Comparison of ENCODE assay signal across 29 cellular contexts in the genomic region with DNA sequence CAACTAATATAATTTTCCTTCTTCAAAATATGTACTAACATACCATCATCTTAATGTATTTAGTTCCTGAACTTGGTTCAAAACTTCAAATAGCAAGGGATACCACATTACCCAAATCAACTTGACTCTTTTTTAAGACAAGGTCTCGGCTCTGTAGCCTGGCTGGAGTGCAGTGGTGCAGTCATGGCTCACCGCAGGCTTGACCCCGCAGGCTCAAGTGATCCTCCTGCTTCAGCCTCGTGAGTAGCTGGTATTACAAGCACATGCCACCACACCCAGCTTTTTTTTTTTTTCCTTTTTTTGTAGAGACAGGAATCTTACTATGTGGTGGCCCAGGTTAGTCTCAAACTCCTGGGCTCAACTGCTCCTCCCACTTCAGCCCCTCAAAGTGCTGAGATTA.
"Had no signal": no experiment of that assay in that cellular context is flagged by ENCODE, and none has a peak within 500 bp of the region (broad histone marks: within the 10 kb centered on the region; RNA-seq: fewer than 3 reads in every experiment).

No MANE protein-coding gene starts in this region.

- H3K9me3 Mint-ChIP-seq: activated CD8-positive, alpha-beta T cell treated with anti-CD3 and anti-CD28 coated beads for 36 hours; central memory CD8-positive, alpha-beta T cell; dendritic cell treated with granulocyte-macrophage colony-stimulating factor and Interleukin-4, amounts not matched to agents 40 ng/mL and 50 ng/mL, for 4 days; endodermal cell; T-helper 2 cell treated with Interferon-gamma antibody and Interleukin-4, amounts not matched to agents 5 μg/mL and 100 μg/mL, for 36 hours had no signal

- H3K4me3 ChIP-seq: coronary artery, dorsolateral prefrontal cortex, gastrocnemius medialis, heart left ventricle had no signal

- H3K27me3 ChIP-seq: brain microvascular endothelial cell, dorsolateral prefrontal cortex, foreskin keratinocyte, gastrocnemius medialis, heart left ventricle had no signal

- H3K9me3 ChIP-seq: gastrocnemius medialis, heart left ventricle had no signal

- H3K4me3 Mint-ChIP-seq: activated CD8-positive, alpha-beta T cell treated with anti-CD3 and anti-CD28 coated beads for 36 hours; activated naive CD8-positive, alpha-beta T cell; central memory CD8-positive, alpha-beta T cell; dendritic cell treated with granulocyte-macrophage colony-stimulating factor and Interleukin-4, amounts not matched to agents 40 ng/mL and 50 ng/mL, for 4 days; endodermal cell; T-helper 17 cell; T-helper 2 cell treated with Interferon-gamma antibody and Interleukin-4, amounts not matched to agents 5 μg/mL and 100 μg/mL, for 36 hours had no signal

- H3K4me1 Mint-ChIP-seq: central memory CD8-positive, alpha-beta T cell had no signal

- H3K27ac ChIP-seq: brain microvascular endothelial cell, coronary artery, dorsolateral prefrontal cortex, foreskin keratinocyte, gastrocnemius medialis, heart left ventricle had no signal

- DNase-seq: activated CD4-positive, alpha-beta T cell treated with anti-CD3 and anti-CD28 coated beads for 48 hours; activated CD4-positive, alpha-beta T cell treated with anti-CD3 and anti-CD28 coated beads, Interleukin-2, amount 50 U/mL, for 1 hour; activated CD4-positive, alpha-beta T cell treated with anti-CD3 and anti-CD28 coated beads, Interleukin-2, amount 50 U/mL, for 48 hours; activated CD8-positive, alpha-beta memory T cell treated with anti-CD3 and anti-CD28 coated beads for 24 hours; activated CD8-positive, alpha-beta T cell treated with anti-CD3 and anti-CD28 coated beads for 36 hours; activated effector memory CD4-positive, alpha-beta T cell treated with Interleukin-2 at 50 U/mL for 16 hours; activated gamma-delta T cell treated with Interleukin-2 at 50 U/mL for 16 hours; activated naive CD4-positive, alpha-beta T cell treated with anti-CD3 and anti-CD28 coated beads, Interleukin-2, amount 50 U/mL, for 16 hours; activated naive CD4-positive, alpha-beta T cell treated with Interleukin-2 at 50 U/mL for 16 hours; activated T-cell treated with anti-CD3 and anti-CD28 coated beads, Interleukin-2, amount 50 U/mL, for 48 hours; amniotic stem cell; anterior cingulate cortex; brain microvascular endothelial cell; dorsolateral prefrontal cortex; effector memory CD4-positive, alpha-beta T cell; endodermal cell; foreskin keratinocyte; gastrocnemius medialis; glutamatergic neuron; heart left ventricle; T-helper 1 cell; T-helper 17 cell; T1000 had no signal

- ATAC-seq: activated CD8-positive, alpha-beta T cell treated with anti-CD3 and anti-CD28 coated beads for 36 hours; esophagus mucosa; foreskin keratinocyte; gastrocnemius medialis; heart left ventricle; T-helper 17 cell had no signal

- H3K4me1 ChIP-seq: foreskin keratinocyte had no signal

- H3K27ac Mint-ChIP-seq: activated CD8-positive, alpha-beta T cell treated with anti-CD3 and anti-CD28 coated beads for 36 hours; activated naive CD8-positive, alpha-beta T cell; dendritic cell treated with granulocyte-macrophage colony-stimulating factor and Interleukin-4, amounts not matched to agents 40 ng/mL and 50 ng/mL, for 4 days; T-helper 2 cell treated with Interferon-gamma antibody and Interleukin-4, amounts not matched to agents 5 μg/mL and 100 μg/mL, for 36 hours had no signal

- H3K27me3 Mint-ChIP-seq: activated CD8-positive, alpha-beta T cell treated with anti-CD3 and anti-CD28 coated beads for 36 hours; activated naive CD8-positive, alpha-beta T cell; central memory CD8-positive, alpha-beta T cell; dendritic cell treated with granulocyte-macrophage colony-stimulating factor and Interleukin-4, amounts not matched to agents 40 ng/mL and 50 ng/mL, for 4 days; T-helper 17 cell had no signal
